In genomic region chr5:140145223-140145622, GRCh38 we compare ENCODE assay signal across 11 cellular contexts. TPM values are rescaled to one million over a fixed set of nuclear protein-coding genes. Genes with fewer than 3 reads are reported as not detected.
DNase-seq lines count a peak whose midpoint lies in the region; ATAC-seq and TF ChIP-seq lines count a peak whose summit lies in the region.
"Had no signal": no experiment of that assay in that cellular context is flagged by ENCODE, and none has a peak within 500 bp of the region (broad histone marks: within the 10 kb centered on the region; RNA-seq: fewer than 3 reads in every experiment).

No MANE protein-coding gene starts in this region.

- ATAC-seq in activated B cell treated with CpG ODN at 0.5 μM for 24 hours (ENCODE audit: low read depth) (no peak), gastrocnemius medialis (no peak), GM21723 (IDR thresholded peaks at IDR 0.05; ENCODE audit: unreplicated experiment) (no peak), GM19467 (IDR thresholded peaks at IDR 0.05; ENCODE audit: unreplicated experiment) (no peak)

- DNase-seq in T-helper 2 cell treated with Interferon-gamma antibody and Interleukin-4, amounts not matched to agents 5 μg/mL and 100 μg/mL, for 36 hours (ENCODE audit: low spot score): no peak
- no peak for DNase-seq in T-helper 2 cell
- DNase-seq in activated B cell treated with CpG ODN at 0.5 μM for 24 hours: no peak
- no peak for DNase-seq in gastrocnemius medialis
- DNase-seq in colonic mucosa: no peak
- DNase-seq: DND-41, SW 1271 had no signal

- H3K27me3 ChIP-seq in iPS-20b (ENCODE audit: insufficient read depth, low read length) (peaks cover 59% of the 10 kb centered on the region), gastrocnemius medialis (no peaks in the 10 kb centered on the region), colonic mucosa (no peaks in the 10 kb centered on the region)
- H3K27me3 ChIP-seq: upper lobe of left lung had no signal

- CTCF ChIA-PET in activated B cell treated with CpG ODN at 0.5 μM for 24 hours (lab: Charles Lee): interaction anchor here (0.7 to 6.5 kb wide), 14 partner anchors 9 to 138 kb away, joined by 3 to 116 read pairs (median 4); partner anchors contain the start of genes CYSTM1, NRG2 and PURA

- H3K36me3 ChIP-seq in iPS-20b (ENCODE audit: insufficient read depth, low read depth, low read length): no peaks in the 10 kb centered on the region
- H3K36me3 ChIP-seq in gastrocnemius medialis: no peaks in the 10 kb centered on the region
- no peaks in the 10 kb centered on the region for H3K36me3 ChIP-seq in colonic mucosa
- H3K36me3 ChIP-seq: upper lobe of left lung had no signal

- H3K9me3 ChIP-seq in iPS-20b (ENCODE audit: insufficient read depth, low read depth, low read length) (no peaks in the 10 kb centered on the region), gastrocnemius medialis (no peaks in the 10 kb centered on the region), colonic mucosa (no peaks in the 10 kb centered on the region)
- H3K9me3 ChIP-seq: upper lobe of left lung had no signal

- H3K27ac ChIP-seq in iPS-20b (ENCODE audit: low read length) (no peak overlapping the region), gastrocnemius medialis (no peak overlapping the region), colonic mucosa (no peak overlapping the region)

- no peaks in the 10 kb centered on the region for H3K9me3 Mint-ChIP-seq in T-helper 2 cell treated with Interferon-gamma antibody and Interleukin-4, amounts not matched to agents 5 μg/mL and 100 μg/mL, for 36 hours
- H3K9me3 Mint-ChIP-seq in activated B cell treated with CpG ODN at 0.5 μM for 24 hours: no peaks in the 10 kb centered on the region

- 0 out of 2 replicates have a peak, but pooled peaks cover 4% of the 10 kb centered on the region for H3K4me1 ChIP-seq in iPS-20b (ENCODE audit: insufficient read depth, low read length)
- H3K4me1 ChIP-seq in gastrocnemius medialis: peaks cover 21 to 27% of the 10 kb centered on the region in 2 donors
- peaks cover 7% of the 10 kb centered on the region for H3K4me1 ChIP-seq in colonic mucosa

- H3K27me3 Mint-ChIP-seq in T-helper 2 cell treated with Interferon-gamma antibody and Interleukin-4, amounts not matched to agents 5 μg/mL and 100 μg/mL, for 36 hours (ENCODE audit: low read depth): peaks cover 33% of the 10 kb centered on the region
- H3K27me3 Mint-ChIP-seq in activated B cell treated with CpG ODN at 0.5 μM for 24 hours: peaks cover 21% of the 10 kb centered on the region

- peak overlapping the region; percentile 6 for H3K4me3 Mint-ChIP-seq in T-helper 2 cell treated with Interferon-gamma antibody and Interleukin-4, amounts not matched to agents 5 μg/mL and 100 μg/mL, for 36 hours
- peak overlapping the region; percentile 52 for H3K4me3 Mint-ChIP-seq in activated B cell treated with CpG ODN at 0.5 μM for 24 hours

- TF ChIP-seq CTCF in activated B cell treated with CpG ODN at 0.5 μM for 24 hours (IDR thresholded peaks at IDR 0.05) (no peak), gastrocnemius medialis (IDR thresholded peaks at IDR 0.05 in 4 of 5, conservative IDR thresholded peaks at IDR 0.05 in 1 of 5) (no peak), colonic mucosa (IDR thresholded peaks at IDR 0.05) (no peak)

- intact Hi-C loops in activated B cell treated with CpG ODN at 0.5 μM for 24 hours (cut with micrococcal nuclease) (no loop called here), gastrocnemius medialis (cut with DNase I; ENCODE audit: low total_unique reads) (loop anchor here (1.0 to 2.0 kb wide), 3 partner anchors 12 to 72 kb away; partner anchors contain the start of gene PURA), colonic mucosa (cut with DNase I) (loop anchor here (2.0 kb wide), 1 partner anchor 72 kb away; no protein-coding TSS in a partner anchor)

- H3K9ac ChIP-seq in iPS-20b (ENCODE audit: low read depth, low read length) (no peak overlapping the region), colonic mucosa (ENCODE audit: low read depth in 2 of 2, low read length in 2 of 2) (no peak overlapping the region)

- peaks cover 5% of the 10 kb centered on the region for H3K4me1 Mint-ChIP-seq in T-helper 2 cell treated with Interferon-gamma antibody and Interleukin-4, amounts not matched to agents 5 μg/mL and 100 μg/mL, for 36 hours (ENCODE audit: low read depth)
- peaks cover 26% of the 10 kb centered on the region for H3K4me1 Mint-ChIP-seq in activated B cell treated with CpG ODN at 0.5 μM for 24 hours

- in situ Hi-C loops in gastrocnemius medialis (cut with MboI; ENCODE audit: low sequenced_read_pairs in 4 of 4): no loop called here

- H3K4me3 ChIP-seq in iPS-20b (ENCODE audit: low read length): 0 out of 2 replicates have a peak overlapping the region, but pooled peaks have one; percentile 72
- peak overlapping the region in 3 of 4 donors; percentile 10 to 79 (median 51) for H3K4me3 ChIP-seq in gastrocnemius medialis
- no peak overlapping the region for H3K4me3 ChIP-seq in colonic mucosa

- POLR2A ChIA-PET in activated B cell treated with CpG ODN at 0.5 μM for 24 hours (lab: Charles Lee): interaction anchor here (0.7 to 1.8 kb wide), 3 partner anchors 32 to 65 kb away, joined by 8 to 9 read pairs (median 8); no protein-coding TSS in a partner anchor

- TF ChIP-seq POLR2A in gastrocnemius medialis (IDR thresholded peaks at IDR 0.05): no peak

- no peak overlapping the region for H3K27ac Mint-ChIP-seq in T-helper 2 cell treated with Interferon-gamma antibody and Interleukin-4, amounts not matched to agents 5 μg/mL and 100 μg/mL, for 36 hours
- no peak overlapping the region for H3K27ac Mint-ChIP-seq in activated B cell treated with CpG ODN at 0.5 μM for 24 hours

- H3K36me3 Mint-ChIP-seq in T-helper 2 cell treated with Interferon-gamma antibody and Interleukin-4, amounts not matched to agents 5 μg/mL and 100 μg/mL, for 36 hours (ENCODE audit: low read depth): peaks cover 2% of the 10 kb centered on the region
- no peaks in the 10 kb centered on the region for H3K36me3 Mint-ChIP-seq in activated B cell treated with CpG ODN at 0.5 μM for 24 hours (ENCODE audit: low read depth)

RNA-seq across cellular contexts. Expression of gene IGIP, which starts 19.5 kb away (rescaled TPM):
- total RNA-seq in activated B cell treated with CpG ODN at 0.5 μM for 24 hours (3.7 and 4.8 TPM in 2 replicates), gastrocnemius medialis (10 to 100 TPM in 1 of 4 donors, 1 to 10 TPM in 3; 6.7 to 13.1 (median 8.2) TPM), colonic mucosa (1 to 10 TPM; 7.8 to 9.5 TPM)

RNA-seq across cellular contexts. Expression of gene CYSTM1, which starts 29.8 kb away (rescaled TPM):
- total RNA-seq in activated B cell treated with CpG ODN at 0.5 μM for 24 hours (20.1 and 23.3 TPM in 2 replicates), gastrocnemius medialis (100 to 1,000 TPM; 304 to 593 (median 336) TPM), colonic mucosa (100 to 1,000 TPM; 205 TPM)

RNA-seq across cellular contexts. Expression of gene PURA, which starts 31.3 kb away (rescaled TPM):
- total RNA-seq in activated B cell treated with CpG ODN at 0.5 μM for 24 hours (13.2 and 14.9 TPM in 2 replicates), gastrocnemius medialis (10 to 100 TPM; 13.6 to 20.6 (median 16.5) TPM), colonic mucosa (10 to 100 TPM; 20.5 to 21.6 TPM)
